ENCODE assay signal across 13 cellular contexts in the genomic region with DNA sequence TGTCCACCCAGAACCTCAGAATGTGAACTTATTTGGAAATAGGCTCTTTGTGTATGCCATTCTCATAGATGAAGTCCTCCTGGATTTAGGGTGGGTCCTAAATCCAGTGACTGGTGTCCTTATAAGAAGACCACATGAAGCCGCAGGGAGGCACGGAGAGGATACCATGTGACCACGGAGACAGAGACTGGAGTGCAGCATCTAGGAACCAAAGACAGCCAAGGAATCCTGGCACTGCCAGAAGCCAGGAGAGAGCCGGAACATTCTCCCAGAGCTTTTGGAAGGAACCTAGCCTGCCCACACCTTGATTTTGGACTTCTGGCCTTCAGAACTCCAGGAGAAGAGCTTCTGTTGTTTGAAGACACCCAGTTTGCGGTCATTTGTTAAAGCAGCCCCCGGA. TPM values are rescaled to one million over a fixed set of nuclear protein-coding genes. Genes with fewer than 3 reads are reported as not detected.
DNase-seq lines count a peak whose midpoint lies in the region; ATAC-seq and TF ChIP-seq lines count a peak whose summit lies in the region.
"Had no signal": no experiment of that assay in that cellular context is flagged by ENCODE, and none has a peak within 500 bp of the region (broad histone marks: within the 10 kb centered on the region; RNA-seq: fewer than 3 reads in every experiment).

No MANE protein-coding gene starts in this region.

- peak overlapping the region; percentile 97 to 100 (median 100) for H3K27ac Mint-ChIP-seq in CD8-positive, alpha-beta memory T cell
- H3K27ac Mint-ChIP-seq in chondrocyte (ENCODE audit: unreplicated experiment) (peak overlapping the region; percentile 77), neural crest cell (ENCODE audit: unreplicated experiment) (peak overlapping the region; percentile 88)
- H3K27ac Mint-ChIP-seq: WTC11 had no signal

- BruUV-seq in OCI-LY7 (replicated peaks; lab: Mats Ljungman, UMichigan) (no TSS peak), A673 (replicated peaks; lab: Mats Ljungman, UMichigan) (no TSS peak)

- no peak for ATAC-seq in GM18907 (IDR thresholded peaks at IDR 0.05; ENCODE audit: unreplicated experiment)
- ATAC-seq: WTC11 had no signal

- H3K36me3 ChIP-seq in CD8-positive, alpha-beta memory T cell (ENCODE audit: insufficient read depth, low read length): no peaks in the 10 kb centered on the region
- H3K36me3 ChIP-seq in OCI-LY7 (ENCODE audit: insufficient read depth, low read length) (no peaks in the 10 kb centered on the region), A673 (ENCODE audit: insufficient read depth, low read length, poor library complexity, severe bottlenecking) (no peaks in the 10 kb centered on the region)
- H3K36me3 ChIP-seq: SJSA1, stomach had no signal

- no peaks in the 10 kb centered on the region for H3K27me3 ChIP-seq in CD8-positive, alpha-beta memory T cell (ENCODE audit: insufficient read depth, low read length, poor library complexity, severe bottlenecking)
- no peaks in the 10 kb centered on the region for H3K27me3 ChIP-seq in A673 (replicated peaks; ENCODE audit: insufficient read depth, low read depth, low read length, poor library complexity)
- H3K27me3 ChIP-seq: SJSA1, stomach had no signal

- H3K4me3 ChIP-seq in CD8-positive, alpha-beta memory T cell (ENCODE audit: low read length): peak overlapping the region; percentile 22
- H3K4me3 ChIP-seq in OCI-LY7 (ENCODE audit: low read depth, low read length, poor library complexity, severe bottlenecking) (no peak overlapping the region), A673 (ENCODE audit: low read depth, low read length, poor library complexity, severe bottlenecking) (no peak overlapping the region)
- H3K4me3 ChIP-seq: mucosa of descending colon, SJSA1, stomach had no signal

- peaks cover 0 to 9% (median 0%) of the 10 kb centered on the region in 5 donors for H3K9me3 Mint-ChIP-seq in CD8-positive, alpha-beta memory T cell
- peaks cover 2% of the 10 kb centered on the region for H3K9me3 Mint-ChIP-seq in chondrocyte (ENCODE audit: low read depth)
- no peaks in the 10 kb centered on the region for H3K9me3 Mint-ChIP-seq in neural crest cell
- H3K9me3 Mint-ChIP-seq: WTC11 had no signal

- H3K27me3 Mint-ChIP-seq in CD8-positive, alpha-beta memory T cell: peaks cover 0 to 4% of the 10 kb centered on the region in 2 donors
- H3K27me3 Mint-ChIP-seq in chondrocyte (ENCODE audit: low read depth): no peaks in the 10 kb centered on the region
- H3K27me3 Mint-ChIP-seq in neural crest cell (ENCODE audit: low read depth): no peaks in the 10 kb centered on the region

- H3K27ac ChIP-seq in CD8-positive, alpha-beta memory T cell (ENCODE audit: low read depth, low read length): peak overlapping the region; percentile 89
- peak overlapping the region; percentile 77 for H3K27ac ChIP-seq in OCI-LY7 (ENCODE audit: low read depth, low read length, poor library complexity, severe bottlenecking)
- H3K27ac ChIP-seq in A673 (ENCODE audit: low read depth, low read length, poor library complexity, severe bottlenecking): no peak overlapping the region
- H3K27ac ChIP-seq: SJSA1 had no signal

- POLR2A ChIA-PET in CD8-positive, alpha-beta memory T cell (lab: Charles Lee): interaction anchor here (0.6 to 3.1 kb wide), 10 partner anchors 12 to 155 kb away, joined by 3 to 20 read pairs (median 4); a partner anchor contains a TSS
- POLR2A ChIA-PET in OCI-LY7 (lab: Charles Lee) (interaction anchor here (1.1 to 2.6 kb wide), 8 partner anchors 8 to 49 kb away, joined by 3 to 16 read pairs (median 6); no protein-coding TSS in a partner anchor), A673 (lab: Charles Lee; ENCODE audit: low non-redundant PET) (no interaction called here)

- no peak for DNase-seq in CD8-positive, alpha-beta memory T cell
- no peak for DNase-seq in OCI-LY7 (ENCODE audit: low spot score)
- no peak for DNase-seq in chondrocyte (ENCODE audit: low spot score)
- no peak for DNase-seq in neural crest cell (ENCODE audit: low read depth, low spot score)
- no peak for DNase-seq in A673 (ENCODE audit: low spot score)
- no peak for DNase-seq in Kasumi-1 (lab: John Stamatoyannopoulos, UW)
- DNase-seq: NCI-H187, NCI-H82 had no signal

- H3K36me3 Mint-ChIP-seq in CD8-positive, alpha-beta memory T cell: peaks cover 3 to 19% (median 8%) of the 10 kb centered on the region in 3 donors
- no peaks in the 10 kb centered on the region for H3K36me3 Mint-ChIP-seq in chondrocyte (ENCODE audit: low read depth)
- no peaks in the 10 kb centered on the region for H3K36me3 Mint-ChIP-seq in neural crest cell (ENCODE audit: low read depth)
- H3K36me3 Mint-ChIP-seq: WTC11 had no signal

- H4K20me1 ChIP-seq in OCI-LY7 (ENCODE audit: insufficient read depth, low read length): no peaks in the 10 kb centered on the region

- CTCF ChIA-PET in CD8-positive, alpha-beta memory T cell (lab: Charles Lee): interaction anchor here (0.8 to 2.5 kb wide), 16 partner anchors 8 to 312 kb away, joined by 3 to 12 read pairs (median 6); a partner anchor contains a TSS
- CTCF ChIA-PET in OCI-LY7 (lab: Charles Lee; ENCODE audit: unreplicated experiment): no interaction called here
- CTCF ChIA-PET in A673 (lab: Charles Lee): interaction anchor here (0.6 kb wide), 1 partner anchor 157 kb away, joined by 3 read pairs; no protein-coding TSS in a partner anchor

- H3K4me3 Mint-ChIP-seq in CD8-positive, alpha-beta memory T cell: peak overlapping the region in 6 of 7 donors; percentile 49 to 90 (median 84)
- H3K4me3 Mint-ChIP-seq in chondrocyte (ENCODE audit: unreplicated experiment) (no peak overlapping the region), neural crest cell (no peak overlapping the region)
- H3K4me3 Mint-ChIP-seq: WTC11 had no signal

- H2AFZ ChIP-seq in OCI-LY7 (ENCODE audit: low read length): peak overlapping the region; percentile 50; the same call in 1 of the 2 replicates

- no peaks in the 10 kb centered on the region for H3K9me3 ChIP-seq in CD8-positive, alpha-beta memory T cell (ENCODE audit: low read length)
- H3K9me3 ChIP-seq in OCI-LY7 (ENCODE audit: low read length): no peaks in the 10 kb centered on the region; the same call in 1 of the 2 replicates
- no peaks in the 10 kb centered on the region for H3K9me3 ChIP-seq in A673 (ENCODE audit: low read depth, low read length, poor library complexity, severe bottlenecking)
- H3K9me3 ChIP-seq: mucosa of descending colon, SJSA1, stomach had no signal

- peak overlapping the region; percentile 48; the same call in 1 of the 2 replicates for H3K4me2 ChIP-seq in OCI-LY7 (ENCODE audit: low read length)

- no peaks in the 10 kb centered on the region for H3K79me2 ChIP-seq in OCI-LY7 (ENCODE audit: insufficient read depth, low read depth, low read length)

- TF ChIP-seq CTCF in OCI-LY7 (conservative IDR thresholded peaks at IDR 0.05; ENCODE audit: low read length): no peak
- TF ChIP-seq CTCF in chondrocyte (IDR thresholded peaks at IDR 0.05): no peak
- no peak for TF ChIP-seq CTCF in neural crest cell (conservative IDR thresholded peaks at IDR 0.05)
- no peak for TF ChIP-seq CTCF in A673 (conservative IDR thresholded peaks at IDR 0.05; ENCODE audit: low read depth, low read length)

- intact Hi-C loops in OCI-LY7 (cut with micrococcal nuclease; ENCODE audit: unreplicated experiment): loop anchor here (2.0 kb wide), 1 partner anchor 36 kb away; no protein-coding TSS in a partner anchor
- intact Hi-C loops in A673 (cut with micrococcal nuclease; ENCODE audit: unreplicated experiment): no loop called here

- H3K9me2 ChIP-seq in OCI-LY7 (ENCODE audit: insufficient read depth, low read length): no peaks in the 10 kb centered on the region

- H3K4me1 ChIP-seq in CD8-positive, alpha-beta memory T cell (ENCODE audit: insufficient read depth, low read length): peaks cover 98% of the 10 kb centered on the region
- H3K4me1 ChIP-seq in OCI-LY7 (ENCODE audit: insufficient read depth, low read length, poor library complexity, severe bottlenecking): peaks cover 54% of the 10 kb centered on the region
- H3K4me1 ChIP-seq in A673 (ENCODE audit: insufficient read depth, low read length, poor library complexity, severe bottlenecking): peaks cover 7% of the 10 kb centered on the region

- peaks cover 78 to 91% (median 91%) of the 10 kb centered on the region in 3 donors for H3K4me1 Mint-ChIP-seq in CD8-positive, alpha-beta memory T cell
- H3K4me1 Mint-ChIP-seq in chondrocyte (ENCODE audit: low read depth) (peaks cover 96% of the 10 kb centered on the region), neural crest cell (peaks cover 48% of the 10 kb centered on the region)

RNA-seq across cellular contexts. Expression of a gene that starts 49.7 kb away (rescaled TPM):
- 10 to 100 TPM; 54.0 to 54.7 TPM for total RNA-seq in CD8-positive, alpha-beta memory T cell
- polyA plus RNA-seq in CD8-positive, alpha-beta memory T cell: 247 TPM
- total RNA-seq in OCI-LY7 (2014; rRNA removed; shearing (Covaris generic)): 15.4 and 15.7 TPM in 2 replicates
- total RNA-seq in OCI-LY7 (2022) (18.9 and 19.6 TPM in 2 replicates), chondrocyte (16.4 to 129 TPM (median 127 TPM) in 3 replicates), neural crest cell (27.3 and 29.5 TPM in 2 replicates), A673 (2021) (3.0 and 3.5 TPM in 2 replicates)

Comparison
In these comparisons a context has a peak if more than half of its experiments do, and no peak if none do; other contexts are left out.
1. H3K4me3 Mint-ChIP-seq: peak in CD8-positive, alpha-beta memory T cell (6 of 7); none in chondrocyte (single experiment) and neural crest cell (single experiment).
2. Peak in every context shown above with its lines, with median percentiles within 50 percentile points of each other: H3K27ac Mint-ChIP-seq.